ENCODE assay signal across 29 cellular contexts in the genomic region with DNA sequence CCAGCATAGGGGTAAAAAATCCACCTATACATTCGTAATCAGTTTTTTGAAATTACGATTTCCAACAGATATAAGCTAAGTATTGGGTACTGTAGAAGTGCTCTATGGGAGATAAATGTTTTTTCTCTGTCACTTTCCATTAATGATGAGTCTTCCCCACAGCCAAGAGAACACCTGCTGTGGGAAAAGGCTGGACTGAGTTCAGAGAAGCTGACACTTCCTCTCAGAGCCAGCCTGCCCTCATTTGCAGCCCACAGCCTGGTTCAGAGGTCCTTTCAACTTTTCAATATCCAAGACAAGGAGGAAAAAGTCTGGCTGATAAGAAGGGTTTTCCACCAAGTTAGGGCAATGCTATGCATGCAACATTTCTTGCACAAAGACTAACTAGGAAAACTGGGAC.
"Had no signal": no experiment of that assay in that cellular context is flagged by ENCODE, and none has a peak within 500 bp of the region (broad histone marks: within the 10 kb centered on the region; RNA-seq: fewer than 3 reads in every experiment).

No MANE protein-coding gene starts in this region.

- H3K27me3 ChIP-seq: breast epithelium, esophagus muscularis mucosa, foreskin keratinocyte, heart left ventricle, suprapubic skin, tibial artery, upper lobe of right lung had no signal

- H3K4me3 ChIP-seq: breast epithelium, esophagus muscularis mucosa, heart left ventricle, suprapubic skin, tibial artery, upper lobe of right lung had no signal

- H3K9me3 ChIP-seq: breast epithelium, esophagus muscularis mucosa, suprapubic skin, tibial artery, upper lobe of right lung had no signal

- ATAC-seq: activated CD4-positive, alpha-beta T cell treated with anti-CD3 and anti-CD28 coated beads for 36 hours; activated CD8-positive, alpha-beta memory T cell treated with anti-CD3 and anti-CD28 coated beads, Interleukin-2, amount 10 ng/mL, durations not matched to agents 7 days and 5 days; activated CD8-positive, alpha-beta T cell treated with anti-CD3 and anti-CD28 coated beads, Interleukin-2, amount 10 ng/mL, durations not matched to agents 7 days and 5 days; activated naive CD4-positive, alpha-beta T cell treated with anti-CD3 and anti-CD28 coated beads, Interleukin-2, amount 50 U/mL, for 72 hours; foreskin keratinocyte; heart left ventricle; naive thymus-derived CD4-positive, alpha-beta T cell; sciatic nerve; stimulated activated memory B cell treated with anti-CD40 and anti-IgM and Interleukin-4, amounts not matched to agents 10 μg/mL and 1 μg/mL and 100 μg/mL, for 72 hours; stimulated activated naive CD8-positive, alpha-beta T cell treated with anti-CD3 and anti-CD28 coated beads, Interleukin-15, amount 100 ng/mL, for 72 hours; T-helper 17 cell; upper lobe of right lung had no signal

- DNase-seq: activated CD4-positive, alpha-beta T cell treated with anti-CD3 and anti-CD28 coated beads for 36 hours; activated CD4-positive, CD25-positive, alpha-beta regulatory T cell; activated CD8-positive, alpha-beta memory T cell treated with anti-CD3 and anti-CD28 coated beads, Interleukin-2, amount 10 ng/mL, durations not matched to agents 7 days and 5 days; activated CD8-positive, alpha-beta T cell treated with anti-CD3 and anti-CD28 coated beads, Interleukin-2, amount 10 ng/mL, durations not matched to agents 7 days and 5 days; activated naive CD4-positive, alpha-beta T cell; activated T-cell treated with anti-CD3 and anti-CD28 coated beads, Interleukin-2, amount 50 U/mL, for 48 hours; central memory CD4-positive, alpha-beta T cell; dermis blood vessel endothelial cell; effector CD4-positive, alpha-beta T cell; foreskin keratinocyte; heart left ventricle; hypothalamus; immature natural killer cell; kidney; left colon; mammary epithelial cell; naive thymus-derived CD4-positive, alpha-beta T cell; stimulated activated CD4-positive, alpha-beta T cell treated with anti-CD3 and anti-CD28 coated beads, Interleukin-4, amount 100 ng/mL, for 24 hours; stimulated activated naive CD8-positive, alpha-beta T cell treated with anti-CD3 and anti-CD28 coated beads, Interleukin-15, amount 100 ng/mL, for 72 hours; T-helper 17 cell; T1000; tibial artery; upper lobe of right lung had no signal

- H3K27ac ChIP-seq: breast epithelium, esophagus muscularis mucosa, foreskin keratinocyte, heart left ventricle, suprapubic skin, tibial artery, upper lobe of right lung had no signal

- H3K36me3 ChIP-seq: breast epithelium had no signal

- H3K4me1 ChIP-seq: breast epithelium, esophagus muscularis mucosa, foreskin keratinocyte, heart left ventricle, suprapubic skin, tibial artery, upper lobe of right lung had no signal
